Comparison of ENCODE assay signal across 30 cellular contexts in the genomic region with DNA sequence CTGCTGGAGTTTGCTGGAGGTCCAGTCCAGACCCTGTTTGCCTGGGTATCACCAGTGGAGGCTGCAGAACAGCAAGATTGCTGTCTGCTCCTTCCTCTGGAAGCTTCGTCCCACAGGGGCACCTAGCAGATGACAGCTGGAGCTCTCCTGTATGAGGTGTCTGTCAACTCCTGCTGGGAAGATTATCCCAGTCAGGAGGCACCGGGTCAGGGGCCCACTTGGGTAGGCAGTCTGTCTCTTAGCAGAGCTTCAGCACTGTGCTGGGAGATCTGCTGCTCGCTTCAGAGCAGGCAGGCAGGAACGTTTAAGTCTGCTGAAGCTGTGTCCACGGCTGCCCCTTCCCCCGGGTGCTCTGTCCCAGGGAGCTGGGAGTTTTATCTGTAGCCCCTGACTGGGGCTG.
"Had no signal": no experiment of that assay in that cellular context is flagged by ENCODE, and none has a peak within 500 bp of the region (broad histone marks: within the 10 kb centered on the region; RNA-seq: fewer than 3 reads in every experiment).

No MANE protein-coding gene starts in this region.

- ATAC-seq: activated CD4-positive, alpha-beta T cell treated with anti-CD3 and anti-CD28 coated beads for 36 hours; activated CD4-positive, CD25-positive, alpha-beta regulatory T cell treated with anti-CD3 and anti-CD28 coated beads, Interleukin-2, amount 50 U/mL, for 24 hours; activated CD8-positive, alpha-beta memory T cell treated with anti-CD3 and anti-CD28 coated beads, Interleukin-2, amount 10 ng/mL, durations not matched to agents 7 days and 5 days; activated CD8-positive, alpha-beta T cell treated with anti-CD3 and anti-CD28 coated beads, Interleukin-2, amount 10 ng/mL, durations not matched to agents 7 days and 5 days; activated naive CD8-positive, alpha-beta T cell treated with anti-CD3 and anti-CD28 coated beads, Interleukin-2, amount 50 U/mL, for 24 hours; WTC11 had no signal

- H3K4me3 ChIP-seq: ascending aorta, cardiac muscle cell had no signal

- H3K27ac ChIP-seq: ascending aorta, cardiac muscle cell, VCaP had no signal

- H3K27me3 ChIP-seq: ascending aorta, cardiac muscle cell had no signal

- H3K9me3 ChIP-seq: ascending aorta had no signal

- DNase-seq: activated CD4-positive, alpha-beta memory T cell treated with anti-CD3 and anti-CD28 coated beads, Interleukin-2, amount 10 ng/mL, durations not matched to agents 7 days and 5 days; activated CD4-positive, alpha-beta T cell treated with anti-CD3 and anti-CD28 coated beads for 1 hour; activated CD4-positive, alpha-beta T cell treated with anti-CD3 and anti-CD28 coated beads for 36 hours; activated CD4-positive, alpha-beta T cell treated with anti-CD3 and anti-CD28 coated beads for 48 hours; activated CD4-positive, alpha-beta T cell treated with anti-CD3 and anti-CD28 coated beads, Interleukin-2, amount 10 ng/mL, durations not matched to agents 7 days and 5 days; activated CD4-positive, alpha-beta T cell treated with anti-CD3 and anti-CD28 coated beads, Interleukin-2, amount 50 U/mL, for 48 hours; activated CD4-positive, CD25-positive, alpha-beta regulatory T cell; activated CD8-positive, alpha-beta memory T cell treated with anti-CD3 and anti-CD28 coated beads for 24 hours; activated CD8-positive, alpha-beta memory T cell treated with anti-CD3 and anti-CD28 coated beads, Interleukin-2, amount 10 ng/mL, durations not matched to agents 7 days and 5 days; activated CD8-positive, alpha-beta memory T cell treated with anti-CD3 and anti-CD28 coated beads, Interleukin-2, amount 50 U/mL, for 48 hours; activated CD8-positive, alpha-beta T cell treated with anti-CD3 and anti-CD28 coated beads, Interleukin-2, amount 10 ng/mL, durations not matched to agents 7 days and 5 days; activated effector memory CD4-positive, alpha-beta T cell treated with Interleukin-2 at 50 U/mL for 16 hours; activated gamma-delta T cell; activated naive CD4-positive, alpha-beta T cell treated with anti-CD3 and anti-CD28 coated beads, Interleukin-2, amount 10 ng/mL, durations not matched to agents 7 days and 5 days; activated naive CD4-positive, alpha-beta T cell treated with Interleukin-2 at 50 U/mL for 16 hours; activated naive CD8-positive, alpha-beta T cell treated with anti-CD3 and anti-CD28 coated beads, Interleukin-2, amount 10 ng/mL, durations not matched to agents 7 days and 5 days; activated naive CD8-positive, alpha-beta T cell treated with anti-CD3 and anti-CD28 coated beads, Interleukin-2, amount 50 U/mL, for 24 hours; activated T-cell treated with anti-CD3 and anti-CD28 coated beads, Interleukin-2, amount 50 U/mL, for 24 hours; activated T-cell treated with anti-CD3 and anti-CD28 coated beads, Interleukin-2, amount 50 U/mL, for 48 hours; amygdala; anterior cingulate cortex; central memory CD4-positive, alpha-beta T cell; T-helper 1 cell; T-helper 2 cell; T-helper 9 cell had no signal

- H3K36me3 ChIP-seq: ascending aorta, cardiac muscle cell had no signal

- H3K4me1 ChIP-seq: ascending aorta had no signal
